ENCODE assay signal across 1 cellular context in genomic region chr1:112466078-112466660, GRCh38.
TF ChIP-seq lines count a peak whose summit lies in the region.

No MANE protein-coding gene starts in this region.

TF ChIP-seq in H1, 55 proteins besides CTCF, POLR2A, EP300 and RAD21:
- TF ChIP-seq CHD7 (IDR thresholded peaks at IDR 0.05; ENCODE audit: insufficient replicate concordance, low read length): no peak
- no peak for TF ChIP-seq BCL11A (IDR thresholded peaks at IDR 0.05; ENCODE audit: low read depth in 2 of 2, low read length in 2 of 2)
- no peak for TF ChIP-seq TEAD4 (IDR thresholded peaks at IDR 0.05; ENCODE audit: low read depth, low read length)
- TF ChIP-seq RXRA (IDR thresholded peaks at IDR 0.05; ENCODE audit: insufficient read depth, low read depth, low read length): no peak
- TF ChIP-seq SP2 (IDR thresholded peaks at IDR 0.05; ENCODE audit: low read length): no peak
- no peak for TF ChIP-seq EZH2 (IDR thresholded peaks at IDR 0.05; ENCODE audit: low read depth, low read length, severe bottlenecking)
- TF ChIP-seq MAFK (IDR thresholded peaks at IDR 0.05; ENCODE audit: low read depth, low read length): no peak
- TF ChIP-seq POU5F1 (IDR thresholded peaks at IDR 0.05; ENCODE audit: low read depth, low read length): no peak
- 0 out of 2 replicates have a peak, but pooled peaks have one; percentile 12 for TF ChIP-seq CEBPB (IDR thresholded peaks at IDR 0.05; ENCODE audit: low read depth, low read length)
- peak; percentile 35; the same call in 1 of the 2 replicates for TF ChIP-seq YY1 (IDR thresholded peaks at IDR 0.05; ENCODE audit: low read depth, low read length)
- TF ChIP-seq POLR2AphosphoS5 (IDR thresholded peaks at IDR 0.05; ENCODE audit: low read depth, low read length): peak; percentile 47; the same call in 1 of the 2 replicates
- TF ChIP-seq SRF (IDR thresholded peaks at IDR 0.05; ENCODE audit: low read depth, low read length): no peak
- 0 out of 2 replicates have a peak, but pooled peaks have one; percentile 8 for TF ChIP-seq SP1 (IDR thresholded peaks at IDR 0.05; ENCODE audit: low read depth, low read length)
- TF ChIP-seq SIX5 (IDR thresholded peaks at IDR 0.05; ENCODE audit: low read depth, low read length): no peak
- no peak for TF ChIP-seq EGR1 (IDR thresholded peaks at IDR 0.05; ENCODE audit: borderline replicate concordance, low read depth, low read length)
- no peak for TF ChIP-seq SP4 (IDR thresholded peaks at IDR 0.05; ENCODE audit: low read length)
- peak; percentile 43; the same call in 1 of the 2 replicates for TF ChIP-seq BACH1 (IDR thresholded peaks at IDR 0.05; ENCODE audit: low read length)
- no peak for TF ChIP-seq SIRT6 (IDR thresholded peaks at IDR 0.05; ENCODE audit: low read length)
- TF ChIP-seq CBX8 (IDR thresholded peaks at IDR 0.05; ENCODE audit: borderline replicate concordance, low read depth, low read length): no peak
- TF ChIP-seq HDAC6 (IDR thresholded peaks at IDR 0.05; ENCODE audit: low read depth, low read length): no peak
- TF ChIP-seq TCF12 (IDR thresholded peaks at IDR 0.05; ENCODE audit: low read depth, low read length): peak; percentile 41; the same call in 1 of the 2 replicates
- TF ChIP-seq GABPA (IDR thresholded peaks at IDR 0.05; ENCODE audit: borderline replicate concordance, insufficient read depth, low read length): peak; percentile 47; the same call in 1 of the 2 replicates
- TF ChIP-seq KDM4A (IDR thresholded peaks at IDR 0.05; ENCODE audit: low read depth, low read length, severe bottlenecking): no peak
- peak; percentile 55; the same call in 1 of the 2 replicates for TF ChIP-seq RBBP5 (IDR thresholded peaks at IDR 0.05; ENCODE audit: borderline replicate concordance, low read depth, low read length)
- peak; percentile 83 for TF ChIP-seq E2F6 (IDR thresholded peaks at IDR 0.05)
- no peak for TF ChIP-seq JUN (IDR thresholded peaks at IDR 0.05; ENCODE audit: low read depth, low read length)
- TF ChIP-seq USF2 (IDR thresholded peaks at IDR 0.05; ENCODE audit: low read length): peak; percentile 25; the same call in 1 of the 2 replicates
- TF ChIP-seq PHF8 (conservative IDR thresholded peaks at IDR 0.05; ENCODE audit: low read depth, low read length): no peak
- TF ChIP-seq GTF2F1 (IDR thresholded peaks at IDR 0.05; ENCODE audit: borderline replicate concordance, low read depth, low read length): 0 out of 2 replicates have a peak, but pooled peaks have one; percentile 57
- TF ChIP-seq SIN3A (conservative IDR thresholded peaks at IDR 0.05 in 1 of 2, IDR thresholded peaks at IDR 0.05 in 1 of 2; ENCODE audit: low read depth in 1 of 2, low read length in 2 of 2): peak in 1 of 2 experiments; percentile 72; a peak in 1 of 4 replicates
- no peak for TF ChIP-seq NRF1 (IDR thresholded peaks at IDR 0.05; ENCODE audit: low read depth, low read length)
- TF ChIP-seq ATF3 (IDR thresholded peaks at IDR 0.05; ENCODE audit: insufficient read depth, low read depth, low read length): 0 out of 2 replicates have a peak, but pooled peaks have one; percentile 21
- TF ChIP-seq SAP30 (IDR thresholded peaks at IDR 0.05; ENCODE audit: insufficient read depth, insufficient replicate concordance, low read length): no peak
- TF ChIP-seq HDAC2 (IDR thresholded peaks at IDR 0.05; ENCODE audit: borderline replicate concordance in 1 of 2, low read depth in 2 of 2, low read length in 2 of 2): peak; percentile 66 to 91; a peak in 2 of 4 replicates
- TF ChIP-seq NANOG (IDR thresholded peaks at IDR 0.05; ENCODE audit: insufficient read depth, low read depth, low read length, poor library complexity, severe bottlenecking): peak; percentile 4
- peak; percentile 51 for TF ChIP-seq TBP (IDR thresholded peaks at IDR 0.05; ENCODE audit: low read depth, low read length)
- TF ChIP-seq ZNF274 (IDR thresholded peaks at IDR 0.05; ENCODE audit: borderline replicate concordance, extremely low read depth, low read length): no peak
- TF ChIP-seq KDM5A (IDR thresholded peaks at IDR 0.05; ENCODE audit: low read length): no peak
- TF ChIP-seq FOSL1 (IDR thresholded peaks at IDR 0.05; ENCODE audit: insufficient read depth, low read depth, low read length): no peak
- TF ChIP-seq KDM1A (IDR thresholded peaks at IDR 0.05; ENCODE audit: borderline replicate concordance, low read length): no peak; the same call in 1 of the 2 replicates
- no peak for TF ChIP-seq SUZ12 (IDR thresholded peaks at IDR 0.05; ENCODE audit: low read length)
- TF ChIP-seq CTBP2 (IDR thresholded peaks at IDR 0.05; ENCODE audit: borderline replicate concordance, insufficient read depth, insufficient read length, low read length): no peak
- no peak; the same call in 1 of the 2 replicates for TF ChIP-seq CHD2 (IDR thresholded peaks at IDR 0.05; ENCODE audit: low read length)
- TF ChIP-seq BRCA1 (IDR thresholded peaks at IDR 0.05; ENCODE audit: low read depth, low read length): no peak
- no peak for TF ChIP-seq TAF7 (optimal IDR thresholded peaks at IDR 0.05; ENCODE audit: borderline replicate concordance, low read depth, low read length)
- no peak for TF ChIP-seq CHD1 (IDR thresholded peaks at IDR 0.05; ENCODE audit: low read depth, low read length)
- TF ChIP-seq TAF1 (IDR thresholded peaks at IDR 0.05; ENCODE audit: low read depth, low read length): peak; percentile 53; the same call in 1 of the 2 replicates
- no peak for TF ChIP-seq RNF2 (IDR thresholded peaks at IDR 0.05; ENCODE audit: borderline replicate concordance, low read depth, low read length, missing control alignments, poor library complexity, severe bottlenecking)
- TF ChIP-seq ATF2 (IDR thresholded peaks at IDR 0.05; ENCODE audit: low read length): no peak
- TF ChIP-seq MAX (IDR thresholded peaks at IDR 0.05): peak; percentile 97
- peak; percentile 38 for TF ChIP-seq CREB1 (IDR thresholded peaks at IDR 0.05)
- TF ChIP-seq RFX5 (IDR thresholded peaks at IDR 0.05; ENCODE audit: borderline replicate concordance, low read depth, low read length): no peak
- TF ChIP-seq CBX5 (IDR thresholded peaks at IDR 0.05; ENCODE audit: low read depth, low read length): no peak
- TF ChIP-seq ASH2L (IDR thresholded peaks at IDR 0.05; ENCODE audit: low read length): peak; percentile 67
- TF ChIP-seq JUND (IDR thresholded peaks at IDR 0.05; ENCODE audit: low read length): no peak
